ENCODE assay signal across 8 cellular contexts in genomic region chr21:33402011-33402979, GRCh38. TPM values are rescaled to one million over a fixed set of nuclear protein-coding genes. Genes with fewer than 3 reads are reported as not detected.
DNase-seq lines count a peak whose midpoint lies in the region; ATAC-seq and TF ChIP-seq lines count a peak whose summit lies in the region.

No MANE protein-coding gene starts in this region.

- H3K4me3 ChIP-seq in RWPE2 (ENCODE audit: severe bottlenecking) (peak overlapping the region; percentile 63), duodenal mucosa (ENCODE audit: low read depth in 1 of 2, low read length in 2 of 2) (peak overlapping the region; percentile 9 to 91), left lung (peak overlapping the region; percentile 70 to 78)

- H3K4me1 ChIP-seq in RWPE2 (ENCODE audit: insufficient read depth, poor library complexity, severe bottlenecking), result peaks cover 3% of the 10 kb centered on the region
- H3K4me1 ChIP-seq in duodenal mucosa (ENCODE audit: control insufficient read depth in 1 of 2, insufficient read depth in 2 of 2, low read length in 2 of 2), result peaks cover 17 to 20% of the 10 kb centered on the region in 2 donors
- H3K4me1 ChIP-seq in left lung, result peaks cover 16 to 64% of the 10 kb centered on the region in 2 donors

- no peak overlapping the region for H3K9ac ChIP-seq in duodenal mucosa (ENCODE audit: low read depth in 1 of 2, low read length in 2 of 2)

- H3K9me3 ChIP-seq in RWPE2 (ENCODE audit: severe bottlenecking) (no peaks in the 10 kb centered on the region), duodenal mucosa (ENCODE audit: control insufficient read depth in 1 of 2, low read length in 2 of 2) (no peaks in the 10 kb centered on the region), left lung (no peaks in the 10 kb centered on the region)

- peak overlapping the region; percentile 81 for H3K27ac ChIP-seq in RWPE2 (ENCODE audit: poor library complexity, severe bottlenecking)
- H3K27ac ChIP-seq in duodenal mucosa (ENCODE audit: low read depth, low read length), result peak overlapping the region; percentile 58
- H3K27ac ChIP-seq in left lung, result peak overlapping the region; percentile 96 to 99

- ATAC-seq in RWPE2 (ENCODE audit: low read depth) (peak; percentile 40), left lung (peak; percentile 57), HG03025 (IDR thresholded peaks at IDR 0.05; ENCODE audit: low FRiP score, unreplicated experiment) (no peak), GM18858 (IDR thresholded peaks at IDR 0.05; ENCODE audit: unreplicated experiment) (no peak)

- no peaks in the 10 kb centered on the region for H3K27me3 ChIP-seq in RWPE2 (ENCODE audit: insufficient read depth, poor library complexity, severe bottlenecking)
- H3K27me3 ChIP-seq in duodenal mucosa (ENCODE audit: control insufficient read depth in 1 of 2, insufficient read depth in 2 of 2, low read length in 2 of 2), result no peaks in the 10 kb centered on the region
- no peaks in the 10 kb centered on the region for H3K27me3 ChIP-seq in left lung

- intact Hi-C loops in left lung (cut with DNase I), result no loop called here

- TF ChIP-seq CTCF in RWPE2 (IDR thresholded peaks at IDR 0.05; ENCODE audit: poor library complexity, severe bottlenecking) (no peak), left lung (IDR thresholded peaks at IDR 0.05) (no peak)

- peak; percentile 7 for DNase-seq in stimulated activated CD4-positive, alpha-beta T cell treated with anti-CD3 and anti-CD28 coated beads, Interleukin-12 subunit alpha, Interleukin-12 subunit beta, amount 100 ng/mL, for 4 hours
- no peak for DNase-seq in stimulated activated CD4-positive, alpha-beta T cell treated with anti-CD3 and anti-CD28 coated beads, Interleukin-1b, Interleukin-23, amount 100 ng/mL, for 48 hours
- no peak for DNase-seq in RWPE2 (ENCODE audit: low spot score)
- DNase-seq in left lung, result peak; percentile 83 to 90
- DNase-seq in stimulated activated naive CD4-positive, alpha-beta T cell (lab: John Stamatoyannopoulos, UW), result peak in 4 of 6 experiments; percentile 30 to 41 (median 32)

- no peaks in the 10 kb centered on the region for H3K36me3 ChIP-seq in RWPE2 (ENCODE audit: low read depth)
- no peaks in the 10 kb centered on the region for H3K36me3 ChIP-seq in duodenal mucosa (ENCODE audit: control insufficient read depth in 1 of 2, insufficient read depth in 2 of 2, low read length in 2 of 2)
- peaks cover 0 to 11% of the 10 kb centered on the region in 2 donors for H3K36me3 ChIP-seq in left lung

RNA-seq across cellular contexts. Expression of gene IFNGR2, which starts 0.9 kb away (rescaled TPM):
- total RNA-seq in left lung, result 100 to 1,000 TPM in 1 of 2 donors, 10 to 100 TPM in 1; 90.8 to 116 TPM

Comparison
In these comparisons a context has a peak if more than half of its experiments do, and no peak if none do; other contexts are left out.
1. DNase-seq: peak in stimulated activated CD4-positive, alpha-beta T cell treated with anti-CD3 and anti-CD28 coated beads, Interleukin-12 subunit alpha, Interleukin-12 subunit beta, amount 100 ng/mL, for 4 hours (single experiment), left lung (2 of 2) and stimulated activated naive CD4-positive, alpha-beta T cell (4 of 6); none in stimulated activated CD4-positive, alpha-beta T cell treated with anti-CD3 and anti-CD28 coated beads, Interleukin-1b, Interleukin-23, amount 100 ng/mL, for 48 hours (single experiment) and RWPE2 (single experiment).
2. ATAC-seq: peak in RWPE2 (single experiment) and left lung (single experiment); none in HG03025 (single experiment) and GM18858 (single experiment).
3. Peak in every context shown above with its lines, with median percentiles within 50 percentile points of each other: H3K27ac ChIP-seq and H3K4me3 ChIP-seq.